Comparison of ENCODE assay signal across 8 cellular contexts in the genomic region with DNA sequence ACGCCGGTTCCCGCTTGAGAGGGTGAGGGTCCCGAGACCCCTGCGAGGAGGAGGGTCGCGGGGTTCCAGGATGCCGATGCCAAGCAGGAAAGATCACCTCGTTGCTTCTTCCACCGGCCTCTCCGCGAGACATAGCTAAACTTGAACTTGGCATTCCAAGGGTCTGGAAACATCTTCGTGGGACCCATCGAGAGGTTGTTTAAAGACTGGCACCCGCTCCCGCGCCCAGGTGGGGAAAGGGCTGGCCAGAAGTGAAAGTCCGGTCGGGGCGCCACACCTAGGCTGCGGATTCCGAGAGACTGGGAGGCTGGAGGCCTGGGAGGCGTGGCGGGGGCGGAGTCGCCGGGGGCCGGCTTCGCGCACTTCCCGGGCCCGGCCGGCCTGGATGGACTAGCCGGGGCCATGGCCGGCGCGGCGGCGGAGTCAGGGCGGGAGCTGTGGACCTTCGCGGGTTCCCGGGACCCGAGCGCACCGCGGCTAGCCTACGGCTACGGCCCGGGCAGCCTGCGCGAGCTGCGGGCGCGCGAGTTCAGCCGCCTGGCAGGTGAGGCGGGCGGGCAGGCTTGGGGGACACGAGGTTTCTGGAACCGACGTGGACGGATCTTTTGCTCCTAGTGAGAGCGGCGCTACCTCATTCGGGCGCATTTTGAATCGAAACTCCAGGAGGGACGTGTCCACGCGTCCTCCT. TPM values are rescaled to one million over a fixed set of nuclear protein-coding genes. Genes with fewer than 3 reads are reported as not detected.
A peak's percentile ranks its signal among the peaks of the same experiment; 100 is the strongest.
DNase-seq lines count a peak whose midpoint lies in the region; ATAC-seq and FAIRE-seq lines count a peak whose summit lies in the region.

A gene with protein sequence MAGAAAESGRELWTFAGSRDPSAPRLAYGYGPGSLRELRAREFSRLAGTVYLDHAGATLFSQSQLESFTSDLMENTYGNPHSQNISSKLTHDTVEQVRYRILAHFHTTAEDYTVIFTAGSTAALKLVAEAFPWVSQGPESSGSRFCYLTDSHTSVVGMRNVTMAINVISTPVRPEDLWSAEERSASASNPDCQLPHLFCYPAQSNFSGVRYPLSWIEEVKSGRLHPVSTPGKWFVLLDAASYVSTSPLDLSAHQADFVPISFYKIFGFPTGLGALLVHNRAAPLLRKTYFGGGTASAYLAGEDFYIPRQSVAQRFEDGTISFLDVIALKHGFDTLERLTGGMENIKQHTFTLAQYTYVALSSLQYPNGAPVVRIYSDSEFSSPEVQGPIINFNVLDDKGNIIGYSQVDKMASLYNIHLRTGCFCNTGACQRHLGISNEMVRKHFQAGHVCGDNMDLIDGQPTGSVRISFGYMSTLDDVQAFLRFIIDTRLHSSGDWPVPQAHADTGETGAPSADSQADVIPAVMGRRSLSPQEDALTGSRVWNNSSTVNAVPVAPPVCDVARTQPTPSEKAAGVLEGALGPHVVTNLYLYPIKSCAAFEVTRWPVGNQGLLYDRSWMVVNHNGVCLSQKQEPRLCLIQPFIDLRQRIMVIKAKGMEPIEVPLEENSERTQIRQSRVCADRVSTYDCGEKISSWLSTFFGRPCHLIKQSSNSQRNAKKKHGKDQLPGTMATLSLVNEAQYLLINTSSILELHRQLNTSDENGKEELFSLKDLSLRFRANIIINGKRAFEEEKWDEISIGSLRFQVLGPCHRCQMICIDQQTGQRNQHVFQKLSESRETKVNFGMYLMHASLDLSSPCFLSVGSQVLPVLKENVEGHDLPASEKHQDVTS (plus strand): TSS at position 360 of the 688 bp plus-strand sequence. CDS start 43 bp downstream, at position 403.

- no peaks in the 10 kb centered on the region for H3K36me3 ChIP-seq in small intestine (ENCODE audit: control insufficient read depth in 2 of 2, insufficient read depth in 2 of 2, low read length in 2 of 2)

- no peak for FAIRE-seq in small intestine (lab: Jason Lieb, UNC)

- H3K27ac ChIP-seq in small intestine (ENCODE audit: low read depth in 1 of 2, low read length in 1 of 2) = peak within 1 kb of the TSS; percentile 81 to 95

- H3K27me3 ChIP-seq in small intestine (ENCODE audit: control insufficient read depth in 2 of 2, insufficient read depth in 2 of 2, low read length in 2 of 2) = no peaks in the 10 kb centered on the region

- ATAC-seq in GM19372 (IDR thresholded peaks at IDR 0.05; ENCODE audit: low read depth, unreplicated experiment) = peak; percentile 84
- ATAC-seq in HG03457 (IDR thresholded peaks at IDR 0.05; ENCODE audit: unreplicated experiment) = peak; percentile 74

- H3K9me3 ChIP-seq in small intestine (ENCODE audit: control insufficient read depth, low read depth) = no peaks in the 10 kb centered on the region

- DNase-seq in C1 segment of cervical spinal cord (lab: John Stamatoyannopoulos, UW) = peak in 8 of 14 donors; percentile 5 to 40 (median 18)
- peak in 4 of 5 donors; percentile 17 to 35 (median 32) for DNase-seq in T-helper 1 cell
- peak; percentile 79 to 92 for DNase-seq in T47D (ENCODE audit: low read depth in 1 of 2, low spot score in 1 of 2)
- DNase-seq in iPS-NIHi11 (ENCODE audit: low spot score) = peak; percentile 97
- peak; percentile 91 for DNase-seq in small intestine
- no peak for DNase-seq in NCI-H526 treated with DMSO at 0.1 percent for 48 hours (lab: John Stamatoyannopoulos, UW)

- in situ Hi-C loops in T47D (cut with HindIII; ENCODE audit: low pct_unique_long_range_greater_than_20kb, low sequenced_read_pairs) = no loop called here

- H3K4me3 ChIP-seq in small intestine (ENCODE audit: low read depth in 1 of 2, low read length in 2 of 2) = peak within 1 kb of the TSS; percentile 55 to 89

- H3K4me1 ChIP-seq in small intestine (ENCODE audit: control insufficient read depth in 2 of 2, insufficient read depth in 1 of 2, low read depth in 1 of 2, low read length in 1 of 2) = no peaks in the 10 kb centered on the region

- 0% methylated on average over 49 to 71 of the region's 71 CpGs for WGBS in small intestine, 3 donors

RNA-seq across cellular contexts. Expression of the gene that starts here (rescaled TPM):
- 10 to 100 TPM; 15.2 to 19.7 (median 18.1) TPM for polyA plus RNA-seq in small intestine
